10 cellular contexts compared by ENCODE assay signal in genomic region chr1:44316231-44316759, GRCh38. TPM values are rescaled to one million over a fixed set of nuclear protein-coding genes. Genes with fewer than 3 reads are reported as not detected.
DNase-seq lines count a peak whose midpoint lies in the region; ATAC-seq and TF ChIP-seq lines count a peak whose summit lies in the region.
"Had no signal": no experiment of that assay in that cellular context is flagged by ENCODE, and none has a peak within 500 bp of the region (broad histone marks: within the 10 kb centered on the region; RNA-seq: fewer than 3 reads in every experiment).

No MANE protein-coding gene starts in this region.

- no peaks in the 10 kb centered on the region for H3K27me3 ChIP-seq in esophagus squamous epithelium

- H3K4me1 ChIP-seq in esophagus squamous epithelium = no peaks in the 10 kb centered on the region

- no peak overlapping the region for H3K27ac Mint-ChIP-seq in WTC11
- H3K27ac Mint-ChIP-seq: GM23338 had no signal

- H3K4me3 ChIP-seq in GM12865 (ENCODE audit: low read depth, low read length) (no peak overlapping the region), esophagus squamous epithelium (no peak overlapping the region)
- H3K4me3 ChIP-seq: GM23338 had no signal

- no peak for TF ChIP-seq POLR2A in esophagus squamous epithelium (IDR thresholded peaks at IDR 0.05)

- DNase-seq in GM12865 (ENCODE audit: low read depth) = peak; percentile 36
- DNase-seq in OCI-M1 (lab: John Stamatoyannopoulos, UW) = peak; percentile 72
- peak; percentile 41 for DNase-seq in kidney tubule cell (ENCODE audit: low spot score)
- no peak for DNase-seq in esophagus squamous epithelium (lab: John Stamatoyannopoulos, UW)
- no peak for DNase-seq in SIG-M5 (lab: John Stamatoyannopoulos, UW)
- DNase-seq in islet precursor cell = no peak
- DNase-seq in WTC11 (ENCODE audit: low spot score) = no peak
- DNase-seq: COR-L47 had no signal

- peaks cover 36% of the 10 kb centered on the region for H3K36me3 Mint-ChIP-seq in WTC11

- intact Hi-C loops in esophagus squamous epithelium (cut with DNase I) = loop anchor here (10.0 kb wide), 1 partner anchor 101 kb away; the partner anchor contains the start of gene DMAP1

- no peaks in the 10 kb centered on the region for H3K9me3 Mint-ChIP-seq in WTC11
- H3K9me3 Mint-ChIP-seq: GM23338 had no signal

- H3K4me3 Mint-ChIP-seq in WTC11 = no peak overlapping the region
- H3K4me3 Mint-ChIP-seq: GM23338 had no signal

- ATAC-seq in HG03460 (IDR thresholded peaks at IDR 0.05; ENCODE audit: unreplicated experiment) = peak; percentile 55
- ATAC-seq in WTC11 = no peak
- ATAC-seq: GM23338 had no signal

- CTCF ChIA-PET in WTC11 (lab: Charles Lee) = interaction anchor here (1.1 to 3.1 kb wide), 10 partner anchors 22 to 336 kb away, joined by 3 to 22 read pairs (median 7); no protein-coding TSS in a partner anchor

- H3K27me3 Mint-ChIP-seq in WTC11 (ENCODE audit: low read depth) = no peaks in the 10 kb centered on the region

- 50 to 67% methylated on average over 1 of the region's 1 CpG for WGBS in esophagus squamous epithelium, 2 donors

- H3K27ac ChIP-seq in esophagus squamous epithelium = no peak overlapping the region

- peaks cover 5 to 90% (median 23%) of the 10 kb centered on the region in 3 donors for H3K36me3 ChIP-seq in esophagus squamous epithelium

- TF ChIP-seq CTCF in GM12865 (IDR thresholded peaks at IDR 0.05; ENCODE audit: insufficient read depth, low read depth, low read length, missing control alignments) (no peak), esophagus squamous epithelium (IDR thresholded peaks at IDR 0.05) (no peak), WTC11 (IDR thresholded peaks at IDR 0.05) (no peak)

- POLR2A ChIA-PET in WTC11 (lab: Charles Lee) = interaction anchor here (0.5 kb wide), 1 partner anchor 222 kb away, joined by 4 read pairs; no protein-coding TSS in a partner anchor

- H3K9me3 ChIP-seq in esophagus squamous epithelium = no peaks in the 10 kb centered on the region

- peaks cover 22% of the 10 kb centered on the region for H3K4me1 Mint-ChIP-seq in WTC11

TF ChIP-seq in WTC11, 78 proteins besides CTCF, POLR2A, EP300 and RAD21:
- TF ChIP-seq ARID4B (CRISPR knock-in tag; IDR thresholded peaks at IDR 0.05; ENCODE audit: borderline replicate concordance) = no peak
TF ChIP-seq in WTC11: peak in this region for 0.

RNA-seq across cellular contexts. Expression of gene ERI3, which starts 38.8 kb away (rescaled TPM):
- total RNA-seq in esophagus squamous epithelium (10 to 100 TPM; 27.0 to 35.1 (median 31.8) TPM), WTC11 (2021) (74.7 to 76.1 TPM (median 75.2 TPM) in 3 replicates)

Comparison
In these comparisons a context has a peak if more than half of its experiments do, and no peak if none do; other contexts are left out.
1. DNase-seq: peak in GM12865 (single experiment), OCI-M1 (single experiment) and kidney tubule cell (single experiment); none in esophagus squamous epithelium (single experiment), SIG-M5 (single experiment), islet precursor cell (single experiment) and WTC11 (single experiment).